ENCODE assay signal across 35 cellular contexts in genomic region chr18:10663750-10664149, GRCh38.
A peak's percentile ranks its signal among the peaks of the same experiment; 100 is the strongest.
DNase-seq lines count a peak whose midpoint lies in the region; FAIRE-seq and TF ChIP-seq lines count a peak whose summit lies in the region.
"Had no signal": no experiment of that assay in that cellular context is flagged by ENCODE, and none has a peak within 500 bp of the region (broad histone marks: within the 10 kb centered on the region; RNA-seq: fewer than 3 reads in every experiment).

No MANE protein-coding gene starts in this region.

- dilution Hi-C loops in mammary epithelial cell (cut with HindIII; ENCODE audit: low sequenced_read_pairs) = no loop called here

- peak overlapping the region; percentile 54 for H3K27ac Mint-ChIP-seq in MCF 10A (ENCODE audit: low read depth, unreplicated experiment)
- H3K27ac Mint-ChIP-seq: B cell; CD4-positive, alpha-beta memory T cell; CD4-positive, alpha-beta T cell; CD4-positive, CD25-positive, alpha-beta regulatory T cell; CD8-positive, alpha-beta memory T cell; CD8-positive, alpha-beta T cell had no signal

- POLR2A ChIA-PET in MCF 10A (lab: Yijun Ruan, JAX) (no interaction called here), H1 (lab: Charles Lee; ENCODE audit: partially characterized antibody) (no interaction called here)

- H4K8ac ChIP-seq in H1 (ENCODE audit: extremely low read depth, insufficient read depth, low read length) = no peak overlapping the region

- no peak overlapping the region for H2BK12ac ChIP-seq in H1 (ENCODE audit: low read depth, low read length)

- H2AK5ac ChIP-seq in H1 (ENCODE audit: low read depth, low read length) = no peak overlapping the region

- CTCF ChIA-PET in MCF 10A (lab: Yijun Ruan, JAX) = interaction anchor here (1.1 kb wide), 1 partner anchor 375 kb away, joined by 3 read pairs; no protein-coding TSS in a partner anchor
- CTCF ChIA-PET in mammary epithelial cell (lab: Charles Lee; ENCODE audit: low non-redundant PET) = no interaction called here
- CTCF ChIA-PET in H1 (lab: Charles Lee; ENCODE audit: partially characterized antibody) = interaction anchor here (0.6 to 1.4 kb wide), 2 partner anchors 122 to 525 kb away, joined by 3 to 4 read pairs; no protein-coding TSS in a partner anchor

- H3K9ac ChIP-seq in mammary epithelial cell (ENCODE audit: insufficient read depth, low read length) (no peak overlapping the region), H1 (replicated peaks in 1 of 4; ENCODE audit: extremely low read depth in 1 of 4, low read depth in 3 of 4, low read length in 3 of 4) (no peak overlapping the region), kidney (ENCODE audit: low read length in 2 of 2) (no peak overlapping the region)
- H3K9ac ChIP-seq: BLaER1; BLaER1 treated with 17β-estradiol and CSF1 and Interleukin-3, amounts not matched to agents 10 nM and 100 nM had no signal

- no peak for TF ChIP-seq RAD21 in H1 (IDR thresholded peaks at IDR 0.05 in 1 of 2, conservative IDR thresholded peaks at IDR 0.05 in 1 of 2; ENCODE audit: low read depth in 2 of 2, low read length in 2 of 2)

- no peak overlapping the region for H3K27ac ChIP-seq in mammary epithelial cell (ENCODE audit: insufficient read depth, low read depth, low read length)
- H3K27ac ChIP-seq in H1 (ENCODE audit: low read depth, low read length) = no peak overlapping the region
- no peak overlapping the region for H3K27ac ChIP-seq in kidney (ENCODE audit: low read depth in 2 of 2, low read length in 2 of 2)
- H3K27ac ChIP-seq: 22Rv1; A549; BLaER1; BLaER1 treated with 17β-estradiol and CSF1 and Interleukin-3, amounts not matched to agents 10 nM and 100 nM; C4-2B had no signal

- no peak overlapping the region for H3K14ac ChIP-seq in H1 (ENCODE audit: insufficient read length)

- H3K4me1 ChIP-seq in mammary epithelial cell (ENCODE audit: insufficient read depth, low read length) (no peaks in the 10 kb centered on the region), H1 (replicated peaks in 1 of 4; ENCODE audit: control insufficient read depth in 3 of 4, insufficient read depth in 4 of 4, low read length in 3 of 4) (no peaks in the 10 kb centered on the region), kidney (ENCODE audit: control insufficient read depth in 1 of 2, insufficient read depth in 1 of 2, low read depth in 1 of 2, low read length in 2 of 2) (no peaks in the 10 kb centered on the region)
- H3K4me1 ChIP-seq: A549, BE2C, BLaER1, Caco-2 had no signal

- H3K4me2 ChIP-seq in mammary epithelial cell (ENCODE audit: insufficient read depth, low read depth, low read length) (no peak overlapping the region), H1 (ENCODE audit: insufficient read depth in 1 of 2, low read depth in 2 of 2, low read length in 2 of 2) (no peak overlapping the region)
- H3K4me2 ChIP-seq: A549; BLaER1; BLaER1 treated with 17β-estradiol and CSF1 and Interleukin-3, amounts not matched to agents 10 nM and 100 nM had no signal

- TF ChIP-seq EP300 in H1 (IDR thresholded peaks at IDR 0.05; ENCODE audit: borderline replicate concordance in 1 of 2, low read depth in 2 of 2, low read length in 2 of 2) = no peak

- no peaks in the 10 kb centered on the region for H3K79me1 ChIP-seq in H1 (ENCODE audit: low read depth, low read length)

- no peak overlapping the region for H2BK15ac ChIP-seq in H1 (ENCODE audit: low read length)

- BruUV-seq in MCF 10A (replicated peaks; lab: Mats Ljungman, UMichigan) (no TSS peak), mammary epithelial cell (replicated peaks; lab: Mats Ljungman, UMichigan) (no TSS peak)

- no peak overlapping the region for H4K91ac ChIP-seq in H1 (replicated peaks; ENCODE audit: insufficient read length, low read length)

- no peak overlapping the region for H3K4ac ChIP-seq in H1 (replicated peaks; ENCODE audit: insufficient read length, low read depth, low read length)

- H2AFZ ChIP-seq in mammary epithelial cell (ENCODE audit: low read depth, low read length) (no peak overlapping the region), H1 (ENCODE audit: low read length) (no peak overlapping the region)

- H3K27me3 Mint-ChIP-seq in MCF 10A (ENCODE audit: insufficient read depth, unreplicated experiment) = no peaks in the 10 kb centered on the region
- H3K27me3 Mint-ChIP-seq: CD4-positive, alpha-beta T cell had no signal

- H3K56ac ChIP-seq in H1 (replicated peaks; ENCODE audit: insufficient read length, low read depth, low read length) = no peak overlapping the region

- TF ChIP-seq CTCF in MCF 10A (IDR thresholded peaks at IDR 0.05; ENCODE audit: unreplicated experiment) (no peak), mammary epithelial cell (conservative IDR thresholded peaks at IDR 0.05 in 1 of 2, IDR thresholded peaks at IDR 0.05 in 1 of 2; ENCODE audit: extremely low read depth in 1 of 2, insufficient read depth in 1 of 2, low read depth in 1 of 2, low read length in 2 of 2) (no peak), H1 (IDR thresholded peaks at IDR 0.05; ENCODE audit: control extremely low read depth in 1 of 3, insufficient read depth in 1 of 3, low read depth in 1 of 3, low read length in 3 of 3) (no peak), kidney (IDR thresholded peaks at IDR 0.05; ENCODE audit: borderline replicate concordance, extremely low read depth, insufficient read depth) (no peak)

- H2BK20ac ChIP-seq in H1 (ENCODE audit: low read length) = no peak overlapping the region

- no peak overlapping the region for H4K5ac ChIP-seq in H1 (ENCODE audit: insufficient read length, low read depth, low read length)

- H3K23ac ChIP-seq in H1 (ENCODE audit: insufficient read length) = no peak overlapping the region

- peaks cover 11% of the 10 kb centered on the region for H3K9me3 ChIP-seq in mammary epithelial cell (replicated peaks; ENCODE audit: insufficient read depth, low read length)
- H3K9me3 ChIP-seq in H1 (ENCODE audit: insufficient read depth in 2 of 2, low read depth in 1 of 2, low read length in 1 of 2) = no peaks in the 10 kb centered on the region
- no peaks in the 10 kb centered on the region for H3K9me3 ChIP-seq in kidney (ENCODE audit: control insufficient read depth in 1 of 2, low read length in 2 of 2)
- H3K9me3 ChIP-seq: A549; BE2C; BLaER1; BLaER1 treated with 17β-estradiol and CSF1 and Interleukin-3, amounts not matched to agents 10 nM and 100 nM; Caco-2 had no signal

- in situ Hi-C loops in mammary epithelial cell (cut with MboI; ENCODE audit: low sequenced_read_pairs in 2 of 2) = no loop called here

- no peak for FAIRE-seq in H1 (lab: Jason Lieb, UNC)
- FAIRE-seq in kidney (lab: Jason Lieb, UNC) = no peak
- FAIRE-seq: A204.1, A549, D721Med had no signal

- 72% methylated on average over 8 of the region's 9 CpGs for WGBS in mammary epithelial cell (ENCODE audit: low coverage, missing lambda C conversion rate)
- WGBS in H1 (ENCODE audit: extremely low coverage in 1 of 2, insufficient coverage in 1 of 2, insufficient read length in 1 of 2, insufficient replicate concordance in 2 of 2, low coverage in 1 of 2, low lambda C conversion rate in 2 of 2, missing lambda C conversion rate in 1 of 2), 2 experiments = 75% methylated on average over 9 of the region's 9 CpGs; no CpG with 5 or more reads in 1 of the 2 experiments

- H2BK120ac ChIP-seq in H1 (replicated peaks; ENCODE audit: low read depth, low read length) = no peak overlapping the region

- DNase-seq in MCF 10A (ENCODE audit: unreplicated experiment) (no peak), mammary epithelial cell (no peak), H1 (ENCODE audit: low read depth in 1 of 2, low spot score in 2 of 2) (no peak), kidney (peak; percentile 59), T-helper 1 cell (no peak), RPMI8226 (no peak)
- DNase-seq: 8988T; ACHN; AML-193; BE2C; C1 segment of cervical spinal cord; Caco-2; Calu3; CD4-positive, alpha-beta memory T cell; CD4-positive, alpha-beta T cell; CD4-positive, CD25-positive, alpha-beta regulatory T cell; CD8-positive, alpha-beta memory T cell; CD8-positive, alpha-beta T cell; COR-L47; DMS 273 treated with DMSO at 0.1 percent for 48 hours; DMS153; DMS53; DMS79; DMS79 treated with DMSO at 0.1 percent for 48 hours; DND-41; EL had no signal

- H3K4me1 Mint-ChIP-seq in MCF 10A (ENCODE audit: insufficient read depth, unreplicated experiment) = peaks cover 33% of the 10 kb centered on the region
- H3K4me1 Mint-ChIP-seq: B cell; CD4-positive, alpha-beta memory T cell; CD4-positive, CD25-positive, alpha-beta regulatory T cell; CD8-positive, alpha-beta memory T cell had no signal

- no peak for TF ChIP-seq POLR2A in H1 (IDR thresholded peaks at IDR 0.05; ENCODE audit: control extremely low read depth in 1 of 2, low read depth in 2 of 2, low read length in 2 of 2)

- H2BK5ac ChIP-seq in H1 (ENCODE audit: low read depth, low read length) = no peak overlapping the region

- H3K4me3 Mint-ChIP-seq in MCF 10A (ENCODE audit: unreplicated experiment) = no peak overlapping the region
- H3K4me3 Mint-ChIP-seq: B cell; CD14-positive monocyte; CD4-positive, alpha-beta memory T cell; CD4-positive, alpha-beta T cell; CD4-positive, CD25-positive, alpha-beta regulatory T cell; CD8-positive, alpha-beta memory T cell; CD8-positive, alpha-beta T cell had no signal

- H3K9me3 Mint-ChIP-seq in MCF 10A (ENCODE audit: unreplicated experiment) = no peaks in the 10 kb centered on the region
- H3K9me3 Mint-ChIP-seq: CD4-positive, alpha-beta T cell; CD8-positive, alpha-beta memory T cell; CD8-positive, alpha-beta T cell had no signal

- intact Hi-C loops in MCF 10A (cut with micrococcal nuclease) (loop anchor here (10.0 kb wide), 1 partner anchor 491 kb away; no protein-coding TSS in a partner anchor), mammary epithelial cell (cut with micrococcal nuclease) (no loop called here), kidney (cut with DNase I) (no loop called here)

- no peaks in the 10 kb centered on the region for H3K79me2 ChIP-seq in mammary epithelial cell (ENCODE audit: insufficient read depth, low read length)
- H3K79me2 ChIP-seq in H1 (ENCODE audit: control insufficient read depth in 1 of 2, insufficient read depth in 2 of 2, low read length in 2 of 2) = no peaks in the 10 kb centered on the region

- H3K36me3 ChIP-seq in mammary epithelial cell (ENCODE audit: insufficient read depth, low read length) (no peaks in the 10 kb centered on the region), H1 (ENCODE audit: control insufficient read depth in 2 of 4, insufficient read depth in 4 of 4, low read length in 3 of 4) (no peaks in the 10 kb centered on the region), kidney (ENCODE audit: control insufficient read depth in 1 of 2, insufficient read depth in 2 of 2, low read length in 2 of 2) (no peaks in the 10 kb centered on the region)
- H3K36me3 ChIP-seq: BE2C; BLaER1; BLaER1 treated with 17β-estradiol and CSF1 and Interleukin-3, amounts not matched to agents 10 nM and 100 nM had no signal

- no peak overlapping the region for H3K18ac ChIP-seq in H1 (ENCODE audit: extremely low read depth, low read length)

- H3K4me3 ChIP-seq in mammary epithelial cell (replicated peaks in 1 of 3; ENCODE audit: insufficient read depth in 1 of 3, low read depth in 2 of 3, low read length in 3 of 3) = no peak overlapping the region
- no peak overlapping the region for H3K4me3 ChIP-seq in H1 (ENCODE audit: extremely low read depth in 1 of 4, insufficient read depth in 2 of 4, low read depth in 3 of 4, low read length in 4 of 4)
- H3K4me3 ChIP-seq in kidney (ENCODE audit: low read length in 2 of 2) = no peak overlapping the region
- H3K4me3 ChIP-seq: A549; BLaER1; BLaER1 treated with 17β-estradiol and CSF1 and Interleukin-3, amounts not matched to agents 10 nM and 100 nM had no signal

- no peaks in the 10 kb centered on the region for H3K23me2 ChIP-seq in H1 (ENCODE audit: low read depth, low read length)

- H3K36me3 Mint-ChIP-seq in MCF 10A (ENCODE audit: insufficient read depth, unreplicated experiment) = no peaks in the 10 kb centered on the region
- H3K36me3 Mint-ChIP-seq: CD14-positive monocyte; CD4-positive, alpha-beta memory T cell; CD4-positive, CD25-positive, alpha-beta regulatory T cell; CD8-positive, alpha-beta memory T cell; CD8-positive, alpha-beta T cell had no signal

- H3K27me3 ChIP-seq in mammary epithelial cell (ENCODE audit: insufficient read depth, low read length) (no peaks in the 10 kb centered on the region), H1 (replicated peaks in 1 of 4; ENCODE audit: control insufficient read depth in 3 of 4, extremely low read depth in 1 of 4, insufficient read depth in 3 of 4, low read length in 3 of 4) (no peaks in the 10 kb centered on the region)
- H3K27me3 ChIP-seq: BE2C; BLaER1; BLaER1 treated with 17β-estradiol and CSF1 and Interleukin-3, amounts not matched to agents 10 nM and 100 nM had no signal

- H4K20me1 ChIP-seq in mammary epithelial cell (ENCODE audit: insufficient read depth, low read length) (no peaks in the 10 kb centered on the region), H1 (replicated peaks in 1 of 2; ENCODE audit: control insufficient read depth in 1 of 2, insufficient read depth in 2 of 2, low read length in 2 of 2) (no peaks in the 10 kb centered on the region)
- H4K20me1 ChIP-seq: BLaER1; BLaER1 treated with 17β-estradiol and CSF1 and Interleukin-3, amounts not matched to agents 10 nM and 100 nM had no signal
